In the genomic region with DNA sequence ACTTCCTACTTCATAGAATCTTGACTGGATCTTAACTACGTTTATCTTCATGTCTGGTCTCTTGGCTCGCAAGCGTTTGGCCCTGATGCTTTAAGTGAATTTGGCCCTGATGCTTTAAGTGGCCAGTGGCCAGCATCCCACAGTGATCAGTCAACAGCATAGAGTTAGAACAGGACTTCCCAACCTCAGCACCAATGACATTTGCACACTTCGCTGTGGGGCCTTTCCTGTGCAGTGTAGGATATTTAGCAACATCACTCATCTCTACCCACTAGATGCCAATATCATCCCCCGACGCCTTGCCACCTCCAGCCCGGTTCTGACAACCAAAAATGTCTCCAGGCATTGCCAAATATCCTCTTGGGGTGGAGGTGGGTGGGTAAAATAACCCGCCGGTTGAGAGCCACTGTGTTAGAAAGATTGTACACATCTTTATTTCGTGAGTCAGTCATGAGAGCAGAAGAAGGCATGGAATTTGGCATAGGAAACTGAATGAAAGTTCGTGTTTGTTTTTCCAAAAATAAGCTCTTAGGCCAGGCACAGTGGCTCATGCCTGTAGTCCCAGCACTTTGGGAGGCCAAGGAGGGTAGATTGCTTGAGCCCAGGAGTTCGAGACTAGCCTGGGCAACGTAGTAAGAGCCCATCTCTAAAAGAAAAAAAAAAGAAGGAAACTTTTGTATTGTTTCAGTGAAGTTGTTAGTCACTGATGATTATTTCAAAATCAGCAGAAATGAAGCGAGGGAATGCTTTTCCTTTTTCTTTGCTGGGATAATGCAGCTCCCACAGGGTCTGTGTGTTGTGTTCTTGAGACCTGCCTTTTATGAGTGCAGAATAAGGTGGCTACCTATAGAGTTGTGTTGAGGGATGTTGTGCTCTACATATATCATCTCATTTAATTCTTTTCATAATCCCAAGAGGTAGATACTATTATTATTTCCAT, we compare ENCODE assay signal across 14 cellular contexts. TPM values are rescaled to one million over a fixed set of nuclear protein-coding genes. Genes with fewer than 3 reads are reported as not detected.
DNase-seq lines count a peak whose midpoint lies in the region; ATAC-seq and TF ChIP-seq lines count a peak whose summit lies in the region.
"Had no signal": no experiment of that assay in that cellular context is flagged by ENCODE, and none has a peak within 500 bp of the region (broad histone marks: within the 10 kb centered on the region; RNA-seq: fewer than 3 reads in every experiment).

No MANE protein-coding gene starts in this region.

- 46 to 60% methylated on average over 14 of the region's 14 CpGs for WGBS in esophagus squamous epithelium, 2 donors

- no peaks in the 10 kb centered on the region for H3K9me3 ChIP-seq in esophagus squamous epithelium
- no peaks in the 10 kb centered on the region for H3K9me3 ChIP-seq in gastrocnemius medialis

- H3K4me1 ChIP-seq in esophagus squamous epithelium (peaks cover 0 to 29% (median 11%) of the 10 kb centered on the region in 3 donors), gastrocnemius medialis (no peaks in the 10 kb centered on the region)

- H3K4me3 ChIP-seq in epithelial cell of esophagus (ENCODE audit: low read length) (no peak overlapping the region), skeletal muscle cell (ENCODE audit: low read depth, low read length) (no peak overlapping the region), esophagus squamous epithelium (no peak overlapping the region), gastrocnemius medialis (no peak overlapping the region)
- H3K4me3 ChIP-seq: SK-N-MC had no signal

- H3K27me3 ChIP-seq in esophagus squamous epithelium, result no peaks in the 10 kb centered on the region
- no peaks in the 10 kb centered on the region for H3K27me3 ChIP-seq in gastrocnemius medialis

- DNase-seq in EL (peak; percentile 80), NCI-H69 (lab: John Stamatoyannopoulos, UW) (peak; percentile 0), epithelial cell of esophagus (ENCODE audit: low read depth) (peak; percentile 62), skeletal muscle cell (ENCODE audit: low read depth) (peak; percentile 76), esophagus squamous epithelium (lab: John Stamatoyannopoulos, UW) (no peak), gastrocnemius medialis (no peak)
- no peak for DNase-seq in activated naive CD4-positive, alpha-beta T cell treated with anti-CD3 and anti-CD28 coated beads, Interleukin-2, amount 50 U/mL, for 16 hours
- DNase-seq: activated CD4-positive, alpha-beta T cell treated with anti-CD3 and anti-CD28 coated beads, Interleukin-2, amount 10 ng/mL, durations not matched to agents 7 days and 5 days; DMS 273 treated with DMSO at 0.1 percent for 48 hours; effector CD4-positive, alpha-beta T cell; stimulated activated CD4-positive, alpha-beta T cell treated with anti-CD3 and anti-CD28 coated beads, Interleukin-1b, Interleukin-23, amount 100 ng/mL, for 48 hours; stimulated activated naive CD8-positive, alpha-beta T cell treated with anti-CD3 and anti-CD28 coated beads, Interleukin-15, amount 100 ng/mL, for 72 hours had no signal

- H3K27ac ChIP-seq in esophagus squamous epithelium, result peak overlapping the region in 2 of 4 donors; percentile 59 to 78
- H3K27ac ChIP-seq in gastrocnemius medialis, result no peak overlapping the region
- H3K27ac ChIP-seq: SK-N-MC had no signal

- ATAC-seq in HG03520 (IDR thresholded peaks at IDR 0.05; ENCODE audit: unreplicated experiment) (no peak), gastrocnemius medialis (no peak)
- ATAC-seq: stimulated activated naive CD8-positive, alpha-beta T cell treated with anti-CD3 and anti-CD28 coated beads, Interleukin-15, amount 100 ng/mL, for 72 hours had no signal

- in situ Hi-C loops in gastrocnemius medialis (cut with MboI; ENCODE audit: low sequenced_read_pairs in 4 of 4), result no loop called here

- no peak for TF ChIP-seq CTCF in epithelial cell of esophagus (IDR thresholded peaks at IDR 0.05; ENCODE audit: insufficient read depth, low read depth, low read length, missing control alignments)
- no peak for TF ChIP-seq CTCF in esophagus squamous epithelium (IDR thresholded peaks at IDR 0.05)
- no peak for TF ChIP-seq CTCF in gastrocnemius medialis (IDR thresholded peaks at IDR 0.05 in 4 of 5, conservative IDR thresholded peaks at IDR 0.05 in 1 of 5)

- TF ChIP-seq POLR2A in esophagus squamous epithelium (IDR thresholded peaks at IDR 0.05), result no peak
- no peak for TF ChIP-seq POLR2A in gastrocnemius medialis (IDR thresholded peaks at IDR 0.05)

- H3K36me3 ChIP-seq in esophagus squamous epithelium (no peaks in the 10 kb centered on the region), gastrocnemius medialis (no peaks in the 10 kb centered on the region)

- intact Hi-C loops in esophagus squamous epithelium (cut with DNase I), result no loop called here
- intact Hi-C loops in gastrocnemius medialis (cut with DNase I; ENCODE audit: low total_unique reads), result no loop called here

RNA-seq across cellular contexts. Expression of gene TM4SF20, which starts 12.0 kb away (rescaled TPM):
- total RNA-seq in esophagus squamous epithelium, result not detected
- total RNA-seq in gastrocnemius medialis, result not detected
- total RNA-seq: activated CD4-positive, alpha-beta T cell treated with anti-CD3 and anti-CD28 coated beads, Interleukin-2, amount 10 ng/mL, durations not matched to agents 7 days and 5 days had no signal

RNA-seq across cellular contexts. Expression of gene SCYGR1, which starts 20.6 kb away (rescaled TPM):
- not detected for total RNA-seq in esophagus squamous epithelium
- total RNA-seq in gastrocnemius medialis, result not detected
- total RNA-seq: activated CD4-positive, alpha-beta T cell treated with anti-CD3 and anti-CD28 coated beads, Interleukin-2, amount 10 ng/mL, durations not matched to agents 7 days and 5 days had no signal

RNA-seq across cellular contexts. Expression of gene MFF, which starts 42.1 kb away (rescaled TPM):
- 10 to 100 TPM; 66.8 to 91.0 (median 84.8) TPM for total RNA-seq in esophagus squamous epithelium
- 100 to 1,000 TPM in 3 of 4 donors, 10 to 100 TPM in 1; 94.5 to 151 (median 131) TPM for total RNA-seq in gastrocnemius medialis

Comparison
In these comparisons a context has a peak if more than half of its experiments do, and no peak if none do; other contexts are left out.
1. DNase-seq: peak in EL (single experiment), NCI-H69 (single experiment), epithelial cell of esophagus (single experiment) and skeletal muscle cell (single experiment); none in esophagus squamous epithelium (single experiment), activated naive CD4-positive, alpha-beta T cell treated with anti-CD3 and anti-CD28 coated beads, Interleukin-2, amount 50 U/mL, for 16 hours (single experiment) and gastrocnemius medialis (0 of 2).